16 cellular contexts compared by ENCODE assay signal in genomic region chr14:64649383-64649998, GRCh38. TPM values are rescaled to one million over a fixed set of nuclear protein-coding genes. Genes with fewer than 3 reads are reported as not detected.
DNase-seq lines count a peak whose midpoint lies in the region; TF ChIP-seq lines count a peak whose summit lies in the region.
"Had no signal": no experiment of that assay in that cellular context is flagged by ENCODE, and none has a peak within 500 bp of the region (broad histone marks: within the 10 kb centered on the region; RNA-seq: fewer than 3 reads in every experiment).

No MANE protein-coding gene starts in this region.

- peak overlapping the region; percentile 25 for H3K27ac Mint-ChIP-seq in activated naive CD4-positive, alpha-beta T cell treated with anti-CD3 and anti-CD28 coated beads, Interleukin-2, amount 50 U/mL, for 24 hours
- H3K27ac Mint-ChIP-seq in activated naive CD4-positive, alpha-beta T cell treated with anti-CD3 and anti-CD28 coated beads, Interleukin-2, amount 10 ng/mL, durations not matched to agents 7 days and 5 days, result no peak overlapping the region
- H3K27ac Mint-ChIP-seq: HFFc6 had no signal

- peak; percentile 24 to 84 for TF ChIP-seq EP300 in tibial nerve (IDR thresholded peaks at IDR 0.05)

- H3K36me3 Mint-ChIP-seq in activated naive CD4-positive, alpha-beta T cell treated with anti-CD3 and anti-CD28 coated beads, Interleukin-2, amount 50 U/mL, for 24 hours, result no peaks in the 10 kb centered on the region
- no peaks in the 10 kb centered on the region for H3K36me3 Mint-ChIP-seq in activated naive CD4-positive, alpha-beta T cell treated with anti-CD3 and anti-CD28 coated beads, Interleukin-2, amount 10 ng/mL, durations not matched to agents 7 days and 5 days

- H3K9me3 ChIP-seq in tibial nerve, result no peaks in the 10 kb centered on the region
- H3K9me3 ChIP-seq: neutrophil, Peyer's patch had no signal

- 53 to 54% methylated on average over 13 of the region's 13 CpGs for WGBS in tibial nerve, 2 donors

- H3K4me3 ChIP-seq in tibial nerve, result no peak overlapping the region
- H3K4me3 ChIP-seq: coronary artery, Peyer's patch had no signal

- no peak overlapping the region for H3K4me3 Mint-ChIP-seq in activated naive CD4-positive, alpha-beta T cell treated with anti-CD3 and anti-CD28 coated beads, Interleukin-2, amount 50 U/mL, for 24 hours
- H3K4me3 Mint-ChIP-seq in activated naive CD4-positive, alpha-beta T cell treated with anti-CD3 and anti-CD28 coated beads, Interleukin-2, amount 10 ng/mL, durations not matched to agents 7 days and 5 days, result no peak overlapping the region
- H3K4me3 Mint-ChIP-seq: HFFc6 had no signal

- no peak for DNase-seq in activated naive CD4-positive, alpha-beta T cell treated with anti-CD3 and anti-CD28 coated beads, Interleukin-2, amount 10 ng/mL, durations not matched to agents 7 days and 5 days
- DNase-seq in RPMI7951 (ENCODE audit: low read depth) (peak; percentile 31), iris pigment epithelial cell (ENCODE audit: low read depth) (peak; percentile 55), tibial nerve (ENCODE audit: low spot score in 2 of 2) (peak; percentile 80 to 81), Kasumi-1 (lab: John Stamatoyannopoulos, UW) (no peak), NCI-H1694 (lab: John Stamatoyannopoulos, UW) (no peak)
- no peak for DNase-seq in stimulated activated naive CD4-positive, alpha-beta T cell (lab: John Stamatoyannopoulos, UW)
- DNase-seq: activated naive CD4-positive, alpha-beta T cell treated with Interleukin-2 at 50 U/mL for 16 hours; HFFc6; NCI-H2029; Peyer's patch; stimulated activated CD8-positive, alpha-beta memory T cell treated with anti-CD3 and anti-CD28 coated beads, Interleukin-4, amount 100 ng/mL, for 48 hours; T-helper 9 cell had no signal

- H3K27me3 ChIP-seq in tibial nerve, result no peaks in the 10 kb centered on the region
- H3K27me3 ChIP-seq: neutrophil, Peyer's patch had no signal

- H3K27ac ChIP-seq in tibial nerve, result peak overlapping the region in 1 of 4 donors; percentile 42
- H3K27ac ChIP-seq: coronary artery, neutrophil, Peyer's patch had no signal

- H3K27me3 Mint-ChIP-seq in activated naive CD4-positive, alpha-beta T cell treated with anti-CD3 and anti-CD28 coated beads, Interleukin-2, amount 50 U/mL, for 24 hours, result peaks cover 3% of the 10 kb centered on the region
- H3K27me3 Mint-ChIP-seq in activated naive CD4-positive, alpha-beta T cell treated with anti-CD3 and anti-CD28 coated beads, Interleukin-2, amount 10 ng/mL, durations not matched to agents 7 days and 5 days, result peaks cover 43% of the 10 kb centered on the region

- TF ChIP-seq CTCF in tibial nerve (IDR thresholded peaks at IDR 0.05), result no peak

- TF ChIP-seq POLR2A in tibial nerve (IDR thresholded peaks at IDR 0.05), result no peak

- H3K36me3 ChIP-seq in tibial nerve, result no peaks in the 10 kb centered on the region
- H3K36me3 ChIP-seq: neutrophil, Peyer's patch had no signal

- H3K4me1 Mint-ChIP-seq in activated naive CD4-positive, alpha-beta T cell treated with anti-CD3 and anti-CD28 coated beads, Interleukin-2, amount 50 U/mL, for 24 hours, result peaks cover 4% of the 10 kb centered on the region
- peaks cover 6% of the 10 kb centered on the region for H3K4me1 Mint-ChIP-seq in activated naive CD4-positive, alpha-beta T cell treated with anti-CD3 and anti-CD28 coated beads, Interleukin-2, amount 10 ng/mL, durations not matched to agents 7 days and 5 days

- H3K4me1 ChIP-seq in tibial nerve, result peaks cover 0 to 16% (median 4%) of the 10 kb centered on the region in 4 donors
- H3K4me1 ChIP-seq: Peyer's patch had no signal

- no peaks in the 10 kb centered on the region for H3K9me3 Mint-ChIP-seq in activated naive CD4-positive, alpha-beta T cell treated with anti-CD3 and anti-CD28 coated beads, Interleukin-2, amount 50 U/mL, for 24 hours
- H3K9me3 Mint-ChIP-seq in activated naive CD4-positive, alpha-beta T cell treated with anti-CD3 and anti-CD28 coated beads, Interleukin-2, amount 10 ng/mL, durations not matched to agents 7 days and 5 days, result no peaks in the 10 kb centered on the region
- H3K9me3 Mint-ChIP-seq: HFFc6 had no signal

- CTCF ChIA-PET in activated naive CD4-positive, alpha-beta T cell treated with anti-CD3 and anti-CD28 coated beads, Interleukin-2, amount 10 ng/mL, durations not matched to agents 7 days and 5 days (lab: Charles Lee), result interaction anchor here (0.6 kb wide), 1 partner anchor 619 kb away, joined by 3 read pairs; no protein-coding TSS in a partner anchor

RNA-seq across cellular contexts. Expression of gene PLEKHG3, which starts 54.7 kb away (rescaled TPM):
- 1.8 and 1.9 TPM in 2 replicates for total RNA-seq in RPMI7951 (2014; rRNA removed; shearing (Covaris generic))
- 10 to 100 TPM; 33.3 to 73.9 (median 63.1) TPM for total RNA-seq in tibial nerve

Comparison
In these comparisons a context has a peak if more than half of its experiments do, and no peak if none do; other contexts are left out.
1. DNase-seq: peak in RPMI7951 (single experiment), iris pigment epithelial cell (single experiment) and tibial nerve (2 of 2); none in activated naive CD4-positive, alpha-beta T cell treated with anti-CD3 and anti-CD28 coated beads, Interleukin-2, amount 10 ng/mL, durations not matched to agents 7 days and 5 days (single experiment), stimulated activated naive CD4-positive, alpha-beta T cell (0 of 6), Kasumi-1 (0 of 2) and NCI-H1694 (single experiment).
2. RNA of gene PLEKHG3, which starts 54.7 kb away (total RNA-seq): 33.3 to 73.9 TPM in tibial nerve; 1.8 to 1.9 TPM in RPMI7951; every median in the first group is over 10 times any median in the second.